In genomic region chr17:11240041-11240801, GRCh38 we compare ENCODE assay signal across 13 cellular contexts. TPM values are rescaled to one million over a fixed set of nuclear protein-coding genes. Genes with fewer than 3 reads are reported as not detected.
A peak's percentile ranks its signal among the peaks of the same experiment; 100 is the strongest.
DNase-seq lines count a peak whose midpoint lies in the region; ATAC-seq, FAIRE-seq and TF ChIP-seq lines count a peak whose summit lies in the region.
"Had no signal": no experiment of that assay in that cellular context is flagged by ENCODE, and none has a peak within 500 bp of the region (broad histone marks: within the 10 kb centered on the region; RNA-seq: fewer than 3 reads in every experiment).

No MANE protein-coding gene starts in this region.

- H3K4me3 Mint-ChIP-seq in activated T-helper 2 cell treated with anti-CD3 and anti-CD28 coated beads, Interferon-gamma antibody, Interleukin-2, Interleukin-4, amounts not matched to agents 10 μg/mL and 5 μg/mL and 100 μg/mL, durations not matched to agents 14 hours and 24 hours and 36 hours (ENCODE audit: low read depth) = no peak overlapping the region
- H3K4me3 Mint-ChIP-seq: activated T-cell treated with anti-CD3 and anti-CD28 coated beads, Interleukin-2, amount 50 U/mL, for 72 hours; dendritic cell treated with granulocyte-macrophage colony-stimulating factor and Interleukin-4, amounts not matched to agents 40 ng/mL and 50 ng/mL, for 4 days had no signal

- DNase-seq in Right ventricle myocardium superior = peak; percentile 43
- no peak for DNase-seq in Right ventricle myocardium inferior (ENCODE audit: missing footprints)
- no peak for DNase-seq in iPS DF 6.9 (ENCODE audit: low read depth, low spot score)
- peak in 4 of 6 donors; percentile 5 to 62 (median 38) for DNase-seq in pancreas
- no peak for DNase-seq in SJCRH30
- DNase-seq in activated T-helper 2 cell treated with anti-CD3 and anti-CD28 coated beads, Interferon-gamma antibody, Interleukin-2, Interleukin-4, amounts not matched to agents 10 μg/mL and 5 μg/mL and 100 μg/mL, durations not matched to agents 14 hours and 24 hours and 36 hours (ENCODE audit: low spot score) = no peak
- DNase-seq: activated T-cell treated with anti-CD3 and anti-CD28 coated beads, Interleukin-2, amount 50 U/mL, for 72 hours; NCI-H526 treated with DMSO at 0.1 percent for 48 hours had no signal

- no peak for FAIRE-seq in pancreas (lab: Jason Lieb, UNC)

- TF ChIP-seq CTCF in pancreas (IDR thresholded peaks at IDR 0.05) = no peak

- no peaks in the 10 kb centered on the region for H3K4me1 Mint-ChIP-seq in activated T-helper 2 cell treated with anti-CD3 and anti-CD28 coated beads, Interferon-gamma antibody, Interleukin-2, Interleukin-4, amounts not matched to agents 10 μg/mL and 5 μg/mL and 100 μg/mL, durations not matched to agents 14 hours and 24 hours and 36 hours (ENCODE audit: low read depth)

- no peaks in the 10 kb centered on the region for H3K36me3 Mint-ChIP-seq in activated T-helper 2 cell treated with anti-CD3 and anti-CD28 coated beads, Interferon-gamma antibody, Interleukin-2, Interleukin-4, amounts not matched to agents 10 μg/mL and 5 μg/mL and 100 μg/mL, durations not matched to agents 14 hours and 24 hours and 36 hours (ENCODE audit: low read depth)

- peaks cover 30% of the 10 kb centered on the region for H3K27me3 Mint-ChIP-seq in activated T-helper 2 cell treated with anti-CD3 and anti-CD28 coated beads, Interferon-gamma antibody, Interleukin-2, Interleukin-4, amounts not matched to agents 10 μg/mL and 5 μg/mL and 100 μg/mL, durations not matched to agents 14 hours and 24 hours and 36 hours (ENCODE audit: low read depth)

- no peaks in the 10 kb centered on the region for H3K9me3 ChIP-seq in iPS DF 6.9 (ENCODE audit: control insufficient read depth, insufficient read depth, low read length)
- no peaks in the 10 kb centered on the region for H3K9me3 ChIP-seq in pancreas
- no peaks in the 10 kb centered on the region for H3K9me3 ChIP-seq in SJCRH30 (replicated peaks)

- H3K4me3 ChIP-seq in iPS DF 6.9 (ENCODE audit: low read length) (peak overlapping the region; percentile 64), pancreas (peak overlapping the region; percentile 5 to 43 (median 24)), SJCRH30 (no peak overlapping the region)

- peaks cover 3% of the 10 kb centered on the region; the same call in 1 of the 2 replicates for H3K4me1 ChIP-seq in iPS DF 6.9 (ENCODE audit: control insufficient read depth, insufficient read depth, low read length)
- H3K4me1 ChIP-seq in pancreas = no peaks in the 10 kb centered on the region
- H3K4me1 ChIP-seq in SJCRH30 = no peaks in the 10 kb centered on the region

- ATAC-seq in Right ventricle myocardium superior (ENCODE audit: poor library complexity) = peak; percentile 60
- ATAC-seq in Right ventricle myocardium inferior = no peak
- ATAC-seq in pancreas = peak; percentile 31 to 77 (median 76)
- no peak for ATAC-seq in activated CD4-positive, CD25-positive, alpha-beta regulatory T cell treated with anti-CD3 and anti-CD28 coated beads, Interleukin-2, amount 50 U/mL, for 24 hours
- ATAC-seq in GM18519 (IDR thresholded peaks at IDR 0.05; ENCODE audit: low FRiP score, unreplicated experiment) = no peak
- ATAC-seq: activated T-cell treated with anti-CD3 and anti-CD28 coated beads, Interleukin-2, amount 50 U/mL, for 72 hours had no signal

- H3K27me3 ChIP-seq in iPS DF 6.9 (ENCODE audit: control insufficient read depth, insufficient read depth, low read length) = peaks cover 37% of the 10 kb centered on the region
- no peaks in the 10 kb centered on the region for H3K27me3 ChIP-seq in pancreas
- no peaks in the 10 kb centered on the region for H3K27me3 ChIP-seq in SJCRH30

- no peaks in the 10 kb centered on the region for H3K9me3 Mint-ChIP-seq in activated T-helper 2 cell treated with anti-CD3 and anti-CD28 coated beads, Interferon-gamma antibody, Interleukin-2, Interleukin-4, amounts not matched to agents 10 μg/mL and 5 μg/mL and 100 μg/mL, durations not matched to agents 14 hours and 24 hours and 36 hours
- H3K9me3 Mint-ChIP-seq: dendritic cell treated with granulocyte-macrophage colony-stimulating factor and Interleukin-4, amounts not matched to agents 40 ng/mL and 50 ng/mL, for 4 days had no signal

- H3K36me3 ChIP-seq in iPS DF 6.9 (ENCODE audit: control insufficient read depth, insufficient read depth, low read length) (no peaks in the 10 kb centered on the region), pancreas (no peaks in the 10 kb centered on the region), SJCRH30 (no peaks in the 10 kb centered on the region)

- no peak overlapping the region for H3K27ac Mint-ChIP-seq in activated T-helper 2 cell treated with anti-CD3 and anti-CD28 coated beads, Interferon-gamma antibody, Interleukin-2, Interleukin-4, amounts not matched to agents 10 μg/mL and 5 μg/mL and 100 μg/mL, durations not matched to agents 14 hours and 24 hours and 36 hours
- H3K27ac Mint-ChIP-seq: activated T-cell treated with anti-CD3 and anti-CD28 coated beads, Interleukin-2, amount 50 U/mL, for 72 hours; dendritic cell treated with granulocyte-macrophage colony-stimulating factor and Interleukin-4, amounts not matched to agents 40 ng/mL and 50 ng/mL, for 4 days had no signal

- intact Hi-C loops in Right ventricle myocardium superior (cut with DNase I) = no loop called here
- intact Hi-C loops in Right ventricle myocardium inferior (cut with DNase I) = no loop called here
- intact Hi-C loops in pancreas (cut with DNase I) = no loop called here
- intact Hi-C loops in activated T-helper 2 cell treated with anti-CD3 and anti-CD28 coated beads, Interferon-gamma antibody, Interleukin-2, Interleukin-4, amounts not matched to agents 10 μg/mL and 5 μg/mL and 100 μg/mL, durations not matched to agents 14 hours and 24 hours and 36 hours (cut with micrococcal nuclease) = no loop called here

- H3K27ac ChIP-seq in iPS DF 6.9 (ENCODE audit: low read length) (no peak overlapping the region), pancreas (no peak overlapping the region), SJCRH30 (no peak overlapping the region)
- H3K27ac ChIP-seq: KMS-11 had no signal

- no CpG with 5 or more reads among the region's 85 CpGs for WGBS in iPS DF 6.9 (ENCODE audit: insufficient coverage, insufficient read length)
- WGBS in pancreas, 2 donors = 1% methylated on average over 66 to 85 of the region's 85 CpGs

RNA-seq across cellular contexts. Expression of gene SHISA6, which starts 0.8 kb away (rescaled TPM):
- total RNA-seq in Right ventricle myocardium superior (0.56 TPM), Right ventricle myocardium inferior (0.46 TPM), pancreas (under 1 TPM; 0.16 to 0.52 (median 0.27) TPM)
- polyA plus RNA-seq in pancreas = 1 to 10 TPM in 1 of 2 donors, under 1 TPM in 1; 0.49 to 1.3 TPM
- total RNA-seq in SJCRH30 (2014; rRNA removed; shearing (Covaris generic)) = not detected in 2 replicates
- not detected in 2 replicates for total RNA-seq in activated T-helper 2 cell treated with anti-CD3 and anti-CD28 coated beads, Interferon-gamma antibody, Interleukin-2, Interleukin-4, amounts not matched to agents 10 μg/mL and 5 μg/mL and 100 μg/mL, durations not matched to agents 14 hours and 24 hours and 36 hours
- total RNA-seq: activated T-cell treated with anti-CD3 and anti-CD28 coated beads, Interleukin-2, amount 50 U/mL, for 72 hours; T-helper 2 cell treated with Interferon-gamma antibody and Interleukin-4, amounts not matched to agents 100 ng/mL and 5 ng/mL, for 36 hours had no signal

Comparison
In these comparisons a context has a peak if more than half of its experiments do, and no peak if none do; other contexts are left out.
1. ATAC-seq: peak in Right ventricle myocardium superior (single experiment) and pancreas (4 of 4); none in Right ventricle myocardium inferior (single experiment), activated CD4-positive, CD25-positive, alpha-beta regulatory T cell treated with anti-CD3 and anti-CD28 coated beads, Interleukin-2, amount 50 U/mL, for 24 hours (0 of 2) and GM18519 (single experiment).
2. DNase-seq: peak in Right ventricle myocardium superior (single experiment) and pancreas (4 of 6); none in Right ventricle myocardium inferior (single experiment), iPS DF 6.9 (single experiment), SJCRH30 (0 of 2) and activated T-helper 2 cell treated with anti-CD3 and anti-CD28 coated beads, Interferon-gamma antibody, Interleukin-2, Interleukin-4, amounts not matched to agents 10 μg/mL and 5 μg/mL and 100 μg/mL, durations not matched to agents 14 hours and 24 hours and 36 hours (single experiment).